9 cellular contexts compared by ENCODE assay signal in the genomic region with DNA sequence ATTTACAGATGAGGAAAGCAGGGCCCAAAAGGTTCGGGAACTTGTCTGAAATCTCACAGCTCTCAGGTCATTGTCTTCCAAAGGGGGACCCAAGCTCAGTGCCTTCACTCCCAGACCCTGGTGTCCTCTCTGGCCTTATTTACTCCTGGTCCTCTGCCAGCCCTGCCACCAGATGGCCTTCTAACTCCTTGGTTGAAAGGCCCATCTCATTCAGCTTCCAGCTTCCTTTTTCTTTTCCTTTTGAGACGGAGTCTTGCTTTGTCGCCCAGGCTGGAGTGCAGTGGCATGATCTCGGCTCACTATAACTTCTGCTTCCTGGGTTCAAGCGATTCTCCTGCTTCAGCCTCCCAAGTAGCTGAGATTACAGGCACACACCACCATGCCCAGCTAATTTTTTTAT. TPM values are rescaled to one million over a fixed set of nuclear protein-coding genes. Genes with fewer than 3 reads are reported as not detected.
A peak's percentile ranks its signal among the peaks of the same experiment; 100 is the strongest.
DNase-seq lines count a peak whose midpoint lies in the region; ATAC-seq and TF ChIP-seq lines count a peak whose summit lies in the region.
"Not testable (repeated sequence)": the region's sequence is repeated elsewhere in the genome, so short reads cannot be mapped to it uniquely, and the experiment has no call there.
"Had no signal": no experiment of that assay in that cellular context is flagged by ENCODE, and none has a peak within 500 bp of the region (broad histone marks: within the 10 kb centered on the region; RNA-seq: fewer than 3 reads in every experiment).

No MANE protein-coding gene starts in this region.

- peak overlapping the region; percentile 38 for H3K27ac Mint-ChIP-seq in glutamatergic neuron (ENCODE audit: unreplicated experiment)
- H3K27ac Mint-ChIP-seq in natural killer cell treated with Interleukin-12 subunit alpha and Interleukin-12 subunit beta and Interleukin-15 and Interleukin-18, amount 100 ng/mL, for 72 hours = peak overlapping the region; percentile 61 to 82

- peaks cover 18% of the 10 kb centered on the region; the same call in 1 of the 2 replicates for H3F3A ChIP-seq in PC-9 (ENCODE audit: insufficient read depth, low read depth)

- H3K27ac ChIP-seq in PC-9, stomach: not testable (repeated sequence)

- peak; percentile 32 to 67 for ATAC-seq in natural killer cell treated with Interleukin-12 subunit alpha and Interleukin-12 subunit beta and Interleukin-15 and Interleukin-18, amount 100 ng/mL, for 72 hours

- not testable (repeated sequence) for H3K4me3 ChIP-seq in PC-9, stomach

- H3K27me3 Mint-ChIP-seq in glutamatergic neuron (ENCODE audit: unreplicated experiment); natural killer cell treated with Interleukin-12 subunit alpha and Interleukin-12 subunit beta and Interleukin-15 and Interleukin-18, amount 100 ng/mL, for 72 hours: not testable (repeated sequence)

- not testable (repeated sequence) for H3K4me1 Mint-ChIP-seq in glutamatergic neuron (ENCODE audit: low read depth, unreplicated experiment)
- H3K4me1 Mint-ChIP-seq in natural killer cell treated with Interleukin-12 subunit alpha and Interleukin-12 subunit beta and Interleukin-15 and Interleukin-18, amount 100 ng/mL, for 72 hours (ENCODE audit: low read depth in 2 of 2) = peaks cover 30 to 33% of the 10 kb centered on the region in 2 donors

- CTCF ChIA-PET in PC-9 (lab: Charles Lee) = interaction anchor here (1.1 to 2.2 kb wide), 2 partner anchors 43 to 46 kb away, joined by 11 to 30 read pairs; no protein-coding TSS in a partner anchor

- POLR2A ChIA-PET in PC-9 (lab: Charles Lee; ENCODE audit: unreplicated experiment) = interaction anchor here (0.6 to 0.8 kb wide), 2 partner anchors 101 to 150 kb away, joined by 3 to 4 read pairs; no protein-coding TSS in a partner anchor

- not testable (repeated sequence) for TF ChIP-seq EP300 in stomach (IDR thresholded peaks at IDR 0.05)

- H3K4me3 Mint-ChIP-seq in glutamatergic neuron (ENCODE audit: unreplicated experiment) = not testable (repeated sequence)
- peak overlapping the region; percentile 49 for H3K4me3 Mint-ChIP-seq in natural killer cell treated with Interleukin-12 subunit alpha and Interleukin-12 subunit beta and Interleukin-15 and Interleukin-18, amount 100 ng/mL, for 72 hours

- not testable (repeated sequence) for TF ChIP-seq POLR2A in stomach (IDR thresholded peaks at IDR 0.05)

- H3K9me2 ChIP-seq in PC-9 (ENCODE audit: insufficient read depth) = not testable (repeated sequence)

- 41 to 62% (median 53%) methylated on average over 5 of the region's 5 CpGs for WGBS in stomach, 5 donors

- H3K9me3 ChIP-seq in PC-9 (ENCODE audit: insufficient read depth, low read depth); stomach: not testable (repeated sequence)

- H3K4me2 ChIP-seq in PC-9 = not testable (repeated sequence)

- peak; percentile 52 for TF ChIP-seq CTCF in PC-9 (conservative IDR thresholded peaks at IDR 0.05)
- not testable (repeated sequence) for TF ChIP-seq CTCF in glutamatergic neuron (IDR thresholded peaks at IDR 0.05; ENCODE audit: partially characterized antibody, unreplicated experiment)
- TF ChIP-seq CTCF in stomach (IDR thresholded peaks at IDR 0.05) = peak in 2 of 7 experiments; percentile 35 to 36

- peak; percentile 68 for DNase-seq in DMS 273 (lab: John Stamatoyannopoulos, UW; ENCODE audit: unreplicated experiment)
- DNase-seq in HuH-7.5 (ENCODE audit: low spot score) = peak; percentile 30
- peak in 1 of 2 experiments; percentile 46 for DNase-seq in PC-9
- peak; percentile 72 for DNase-seq in activated CD4-positive, alpha-beta T cell treated with anti-CD3 and anti-CD28 coated beads for 48 hours
- DNase-seq in astrocyte of the hippocampus (ENCODE audit: low read depth, low spot score) = peak; percentile 50
- DNase-seq in glutamatergic neuron = peak; percentile 48
- peak; percentile 81 for DNase-seq in natural killer cell treated with Interleukin-12 subunit alpha and Interleukin-12 subunit beta and Interleukin-15 and Interleukin-18, amount 100 ng/mL, for 72 hours (ENCODE audit: low spot score)
- peak; percentile 60 for DNase-seq in stomach

- H3K9me3 Mint-ChIP-seq in glutamatergic neuron (ENCODE audit: unreplicated experiment) = peaks cover 11% of the 10 kb centered on the region
- not testable (repeated sequence) for H3K9me3 Mint-ChIP-seq in natural killer cell treated with Interleukin-12 subunit alpha and Interleukin-12 subunit beta and Interleukin-15 and Interleukin-18, amount 100 ng/mL, for 72 hours

- H3K79me2 ChIP-seq in PC-9 (ENCODE audit: low read depth) = peaks cover 20% of the 10 kb centered on the region

- H3K36me3 ChIP-seq in PC-9 (ENCODE audit: low read depth) = peaks cover 18% of the 10 kb centered on the region; the same call in 1 of the 2 replicates
- peaks cover 0 to 67% (median 53%) of the 10 kb centered on the region in 4 donors for H3K36me3 ChIP-seq in stomach

- H3K27me3 ChIP-seq in PC-9 (ENCODE audit: insufficient read depth, low read depth); stomach: not testable (repeated sequence)

- not testable (repeated sequence) for H2AFZ ChIP-seq in PC-9

- intact Hi-C loops in PC-9 (cut with micrococcal nuclease; ENCODE audit: unreplicated experiment) = loop anchor here (1.0 kb wide), 1 partner anchor 47 kb away; no protein-coding TSS in a partner anchor
- intact Hi-C loops in stomach (cut with DNase I; ENCODE audit: low total_unique reads) = not testable (repeated sequence)

- not testable (repeated sequence) for H4K20me1 ChIP-seq in PC-9 (ENCODE audit: insufficient read depth)

- H3K4me1 ChIP-seq in PC-9 (replicated peaks; ENCODE audit: insufficient read depth) = not testable (repeated sequence)
- peaks cover 8 to 56% (median 29%) of the 10 kb centered on the region in 4 donors for H3K4me1 ChIP-seq in stomach

- H3K36me3 Mint-ChIP-seq in glutamatergic neuron (ENCODE audit: unreplicated experiment); natural killer cell treated with Interleukin-12 subunit alpha and Interleukin-12 subunit beta and Interleukin-15 and Interleukin-18, amount 100 ng/mL, for 72 hours: not testable (repeated sequence)

- not testable (repeated sequence) for BruUV-seq in PC-9 (replicated peaks; lab: Mats Ljungman, UMichigan)

RNA-seq across cellular contexts. Expression of gene NFKBIL1, which starts 4.0 kb away (rescaled TPM):
- total RNA-seq in PC-9 (2021) (26.1 and 38.3 TPM in 2 replicates), glutamatergic neuron (ENCODE audit: unreplicated experiment) (29.8 TPM), stomach (10 to 100 TPM in 4 of 5 donors, under 1 TPM in 1; 0.45 to 51.9 (median 13.6) TPM)
- total RNA-seq in natural killer cell treated with Interleukin-12 subunit alpha and Interleukin-12 subunit beta and Interleukin-15 and Interleukin-18, amount 100 ng/mL, for 72 hours = 10 to 100 TPM; 16.8 to 17.0 TPM
- polyA plus RNA-seq in stomach = 10 to 100 TPM; 23.9 to 45.1 (median 29.9) TPM

RNA-seq across cellular contexts. Expression of gene ATP6V1G2, which starts 5.0 kb away (rescaled TPM):
- total RNA-seq in PC-9 (2021) (0.55 and 1.8 TPM in 2 replicates), glutamatergic neuron (ENCODE audit: unreplicated experiment) (95.6 TPM), stomach (1 to 10 TPM in 2 of 5 donors, under 1 TPM in 1, not detected in 2; 0.87 to 4.6 (median 2.3) TPM)
- 1 to 10 TPM; 1.4 to 2.3 TPM for total RNA-seq in natural killer cell treated with Interleukin-12 subunit alpha and Interleukin-12 subunit beta and Interleukin-15 and Interleukin-18, amount 100 ng/mL, for 72 hours
- 1 to 10 TPM in 2 of 3 donors, under 1 TPM in 1; 0.98 to 3.7 (median 1.2) TPM for polyA plus RNA-seq in stomach

RNA-seq across cellular contexts. Expression of gene DDX39B, which starts 9.6 kb away (rescaled TPM):
- total RNA-seq in PC-9 (2021) = 383 and 436 TPM in 2 replicates
- total RNA-seq in glutamatergic neuron (ENCODE audit: unreplicated experiment) = 526 TPM
- total RNA-seq in natural killer cell treated with Interleukin-12 subunit alpha and Interleukin-12 subunit beta and Interleukin-15 and Interleukin-18, amount 100 ng/mL, for 72 hours = 100 to 1,000 TPM; 469 to 713 TPM
- total RNA-seq in stomach = 100 to 1,000 TPM; 198 to 445 (median 248) TPM
- 100 to 1,000 TPM; 255 to 383 (median 255) TPM for polyA plus RNA-seq in stomach

RNA-seq across cellular contexts. Expression of gene LTA, which starts 20.7 kb away (rescaled TPM):
- total RNA-seq in PC-9 (2021) (not detected in 2 replicates), glutamatergic neuron (ENCODE audit: unreplicated experiment) (not detected), stomach (not detected)
- 1,000 to 10,000 TPM; 1,187 to 3,727 TPM for total RNA-seq in natural killer cell treated with Interleukin-12 subunit alpha and Interleukin-12 subunit beta and Interleukin-15 and Interleukin-18, amount 100 ng/mL, for 72 hours
- polyA plus RNA-seq in stomach = under 1 TPM in 1 of 3 donors, not detected in 2; 0.18 TPM
- total RNA-seq: vagina had no signal

RNA-seq across cellular contexts. Expression of gene MCCD1, which starts 22.6 kb away (rescaled TPM):
- total RNA-seq in PC-9 (2021) (not detected in 2 replicates), glutamatergic neuron (ENCODE audit: unreplicated experiment) (not detected), stomach (not detected)
- total RNA-seq in natural killer cell treated with Interleukin-12 subunit alpha and Interleukin-12 subunit beta and Interleukin-15 and Interleukin-18, amount 100 ng/mL, for 72 hours = not detected
- polyA plus RNA-seq in stomach = not detected
- total RNA-seq: vagina had no signal

Comparison
In these comparisons a context has a peak if more than half of its experiments do, and no peak if none do; other contexts are left out.
1. RNA of gene ATP6V1G2, which starts 5.0 kb away (total RNA-seq): 95.6 TPM in glutamatergic neuron (single experiment); 1.4 to 2.3 TPM in natural killer cell treated with Interleukin-12 subunit alpha and Interleukin-12 subunit beta and Interleukin-15 and Interleukin-18, amount 100 ng/mL, for 72 hours, 0.55 to 1.8 TPM in PC-9 and 0.87 to 4.6 TPM in stomach; every median in the first group is over 10 times any median in the second.